In the genomic region with DNA sequence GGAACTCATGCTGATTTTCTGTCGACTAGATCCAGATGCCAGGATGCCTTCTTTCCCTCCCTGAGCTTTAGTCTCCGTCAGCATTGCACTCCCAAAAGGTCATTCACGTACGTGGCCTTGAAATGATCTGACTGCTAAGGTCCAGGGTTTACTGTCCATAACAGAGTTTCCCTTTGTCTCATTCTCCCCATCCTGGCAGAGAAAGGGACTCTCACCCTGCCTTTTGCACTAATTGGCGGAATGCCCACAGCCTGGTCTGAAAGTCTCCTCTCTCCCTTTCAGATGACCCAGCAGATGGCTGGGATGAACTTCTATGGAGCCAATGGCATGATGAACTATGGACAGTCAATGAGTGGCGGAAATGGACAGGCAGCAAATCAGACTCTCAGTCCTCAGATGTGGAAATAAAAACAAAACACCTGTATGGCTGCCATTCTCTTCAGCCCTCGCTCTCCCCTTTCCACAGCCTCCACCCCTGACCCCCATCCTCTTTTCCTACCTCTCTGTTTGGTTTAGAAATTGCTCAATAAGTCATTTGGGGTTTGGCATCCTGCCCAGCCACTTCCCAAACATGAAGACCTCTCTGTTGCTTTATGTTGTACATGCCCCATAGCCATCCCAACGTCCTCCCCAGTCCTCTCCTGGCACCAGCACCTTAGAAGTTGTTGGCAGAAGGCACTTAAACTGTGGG, we compare ENCODE assay signal across 10 cellular contexts. TPM values are rescaled to one million over a fixed set of nuclear protein-coding genes. Genes with fewer than 3 reads are reported as not detected.
DNase-seq lines count a peak whose midpoint lies in the region; ATAC-seq, FAIRE-seq and TF ChIP-seq lines count a peak whose summit lies in the region.
"Had no signal": no experiment of that assay in that cellular context is flagged by ENCODE, and none has a peak within 500 bp of the region (broad histone marks: within the 10 kb centered on the region; RNA-seq: fewer than 3 reads in every experiment).

No MANE protein-coding gene starts in this region.

- peak overlapping the region; percentile 26 for H3K27ac Mint-ChIP-seq in activated CD8-positive, alpha-beta T cell treated with anti-CD3 and anti-CD28 coated beads, Interleukin-2, amount 10 ng/mL, durations not matched to agents 7 days and 5 days

- POLR2A ChIA-PET in activated CD8-positive, alpha-beta T cell treated with anti-CD3 and anti-CD28 coated beads, Interleukin-2, amount 10 ng/mL, durations not matched to agents 7 days and 5 days (lab: Charles Lee), result interaction anchor here (0.6 kb wide), 1 partner anchor 18 kb away, joined by 3 read pairs; no protein-coding TSS in a partner anchor
- POLR2A ChIA-PET in HepG2 (lab: Yijun Ruan, JAX), result interaction anchor here (0.9 to 3.0 kb wide), 15 partner anchors 11 to 261 kb away, joined by 3 to 21 read pairs (median 4); partner anchors contain the start of genes COL9A2, EXO5, RLF and SMAP2

- TF ChIP-seq RAD21 in HepG2 (CRISPR knock-in tag; IDR thresholded peaks at IDR 0.05), result peak; percentile 8; the same call in 1 of the 2 replicates

- peaks cover 7% of the 10 kb centered on the region for H3K4me1 Mint-ChIP-seq in activated CD8-positive, alpha-beta T cell treated with anti-CD3 and anti-CD28 coated beads, Interleukin-2, amount 10 ng/mL, durations not matched to agents 7 days and 5 days (ENCODE audit: low read depth)

- H3K9me3 ChIP-seq in HepG2 (ENCODE audit: low read length) (no peaks in the 10 kb centered on the region), thyroid gland (no peaks in the 10 kb centered on the region)
- H3K9me3 ChIP-seq: pancreas had no signal

- H3K27me3 Mint-ChIP-seq in activated CD8-positive, alpha-beta T cell treated with anti-CD3 and anti-CD28 coated beads, Interleukin-2, amount 10 ng/mL, durations not matched to agents 7 days and 5 days (ENCODE audit: low read depth), result no peaks in the 10 kb centered on the region

- peak; percentile 100 for FAIRE-seq in HepG2 (lab: Jason Lieb, UNC)
- FAIRE-seq: pancreas had no signal

- TF ChIP-seq CTCF in HepG2 (CRISPR knock-in tag; IDR thresholded peaks at IDR 0.05) (peak; percentile 30), thyroid gland (IDR thresholded peaks at IDR 0.05) (no peak)

- H3K9ac ChIP-seq in HepG2 (ENCODE audit: insufficient read depth, low read depth, low read length), result peak overlapping the region; percentile 72

- H3K4me3 ChIP-seq in HepG2 (replicated peaks in 1 of 3; ENCODE audit: insufficient read depth in 1 of 3, low read depth in 2 of 3, low read length in 3 of 3) (peak overlapping the region; percentile 13 to 48 (median 21); a peak in 3 of 6 replicates), thyroid gland (replicated peaks in 1 of 3) (no peak overlapping the region)
- H3K4me3 ChIP-seq: pancreas had no signal

- CTCF ChIA-PET in activated CD8-positive, alpha-beta T cell treated with anti-CD3 and anti-CD28 coated beads, Interleukin-2, amount 10 ng/mL, durations not matched to agents 7 days and 5 days (lab: Charles Lee), result interaction anchor here (2.4 kb wide), 1 partner anchor 278 kb away, joined by 7 read pairs; no protein-coding TSS in a partner anchor
- CTCF ChIA-PET in HepG2 (lab: Yijun Ruan, JAX; ENCODE audit: low intra/inter-chr PET ratio, low total read pairs), result no interaction called here

- H3K9me3 Mint-ChIP-seq in activated CD8-positive, alpha-beta T cell treated with anti-CD3 and anti-CD28 coated beads, Interleukin-2, amount 10 ng/mL, durations not matched to agents 7 days and 5 days (ENCODE audit: insufficient read depth), result no peaks in the 10 kb centered on the region

- peaks cover 1 to 21% of the 10 kb centered on the region in 2 experiments; a peak in 4 of 5 replicates for H3K36me3 ChIP-seq in HepG2 (replicated peaks in 1 of 2; ENCODE audit: control insufficient read depth in 1 of 2, insufficient read depth in 2 of 2, low read length in 2 of 2)
- H3K36me3 ChIP-seq in thyroid gland, result peaks cover 0 to 7% of the 10 kb centered on the region in 2 donors

- H3K36me3 Mint-ChIP-seq in activated CD8-positive, alpha-beta T cell treated with anti-CD3 and anti-CD28 coated beads, Interleukin-2, amount 10 ng/mL, durations not matched to agents 7 days and 5 days (ENCODE audit: low read depth), result peaks cover 88% of the 10 kb centered on the region

- BruUV-seq in HepG2 (replicated peaks; lab: Mats Ljungman, UMichigan), result no TSS peak

- intact Hi-C loops in HepG2 (cut with micrococcal nuclease; ENCODE audit: unreplicated experiment) (loop anchor here (2.0 kb wide), 1 partner anchor 29 kb away; the partner anchor contains the start of gene ZFP69B), thyroid gland (cut with DNase I) (no loop called here)

- TF ChIP-seq EP300 in HepG2 (IDR thresholded peaks at IDR 0.05; ENCODE audit: low read depth in 2 of 2, low read length in 2 of 2) (peak; percentile 30 to 72; a peak in 3 of 4 replicates), HepG2 (CRISPR knock-in tag; IDR thresholded peaks at IDR 0.05; ENCODE audit: borderline replicate concordance) (peak; percentile 40; the same call in 1 of the 2 replicates)

- WGBS in HepG2 (ENCODE audit: low lambda C conversion rate), result 0% methylated on average over 8 of the region's 8 CpGs
- 73 to 75% methylated on average over 8 of the region's 8 CpGs for WGBS in thyroid gland, 2 donors

- ATAC-seq in activated CD8-positive, alpha-beta T cell treated with anti-CD3 and anti-CD28 coated beads, Interleukin-2, amount 10 ng/mL, durations not matched to agents 7 days and 5 days, result no peak
- ATAC-seq in HepG2, result peak; percentile 96

- peaks cover 49% of the 10 kb centered on the region for H3K4me1 ChIP-seq in HepG2 (ENCODE audit: insufficient read depth, low read length)
- H3K4me1 ChIP-seq in thyroid gland, result no peaks in the 10 kb centered on the region
- H3K4me1 ChIP-seq: pancreas had no signal

- H3K27me3 ChIP-seq in HepG2 (ENCODE audit: control insufficient read depth in 1 of 2, insufficient read depth in 2 of 2, low read length in 2 of 2) (no peaks in the 10 kb centered on the region), thyroid gland (no peaks in the 10 kb centered on the region)
- H3K27me3 ChIP-seq: pancreas had no signal

- H3K4me3 Mint-ChIP-seq in activated CD8-positive, alpha-beta T cell treated with anti-CD3 and anti-CD28 coated beads, Interleukin-2, amount 10 ng/mL, durations not matched to agents 7 days and 5 days, result no peak overlapping the region

- DNase-seq in Ammon's horn (ENCODE audit: low spot score) (peak; percentile 76), HuH-7.5 (ENCODE audit: low spot score) (peak; percentile 21), HepG2 (ENCODE audit: low spot score) (peak; percentile 99), SW 1271 (lab: John Stamatoyannopoulos, UW) (no peak), NCI-H446 treated with DMSO at 0.1 percent for 48 hours (lab: John Stamatoyannopoulos, UW) (no peak), thyroid gland (no peak)
- DNase-seq in activated CD8-positive, alpha-beta T cell treated with anti-CD3 and anti-CD28 coated beads, Interleukin-2, amount 10 ng/mL, durations not matched to agents 7 days and 5 days, result no peak
- no peak for DNase-seq in activated CD8-positive, alpha-beta memory T cell treated with anti-CD3 and anti-CD28 coated beads, Interleukin-2, amount 50 U/mL, for 4 hours
- DNase-seq: glutamatergic neuron, pancreas had no signal

- H4K20me1 ChIP-seq in HepG2 (ENCODE audit: insufficient read depth, low read length), result no peaks in the 10 kb centered on the region

- no peaks in the 10 kb centered on the region for H3K79me2 ChIP-seq in HepG2 (ENCODE audit: insufficient read depth, low read length)

- TF ChIP-seq POLR2A in HepG2 (IDR thresholded peaks at IDR 0.05; ENCODE audit: insufficient read depth in 1 of 2, low read depth in 2 of 2, low read length in 2 of 2) (peak in 1 of 2 experiments; percentile 59; a peak in 2 of 4 replicates), thyroid gland (IDR thresholded peaks at IDR 0.05) (no peak)

- peak overlapping the region; percentile 81 for H3K4me2 ChIP-seq in HepG2 (ENCODE audit: low read depth, low read length)

- in situ Hi-C loops in HepG2 (cut with HindIII; ENCODE audit: extremely low pct_ligation_motif_present, low pct_unique_long_range_greater_than_20kb), result no loop called here

- H3K27ac ChIP-seq in HepG2 (ENCODE audit: extremely low read length, insufficient read depth, low read length) (peak overlapping the region; percentile 98), thyroid gland (no peak overlapping the region)
- H3K27ac ChIP-seq: pancreas had no signal

- H2AFZ ChIP-seq in HepG2 (ENCODE audit: low read length), result no peak overlapping the region

RNA-seq across cellular contexts. Expression of gene ZFP69B, which starts 28.4 kb away (rescaled TPM):
- total RNA-seq in activated CD8-positive, alpha-beta T cell treated with anti-CD3 and anti-CD28 coated beads, Interleukin-2, amount 10 ng/mL, durations not matched to agents 7 days and 5 days, result 1 to 10 TPM; 3.6 to 3.8 TPM
- total RNA-seq in HepG2 (2016; rRNA removed; fragmentation: Illumina TruSeq; extraction: Trizol) (7.7 and 10.8 TPM in 2 replicates), thyroid gland (1 to 10 TPM in 1 of 4 donors, under 1 TPM in 1, not detected in 2; 0.40 to 1.0 TPM)
- 1.2 and 2.3 TPM in 2 replicates for total RNA-seq in HepG2 (2016; cell fraction: cytosol; rRNA removed; fragmentation: Illumina TruSeq; extraction: Trizol; ENCODE audit: low read depth)
- 7.8 and 10.0 TPM in 2 replicates for total RNA-seq in HepG2 (2016; cell fraction: insoluble cytoplasmic fraction; rRNA removed; fragmentation: Illumina TruSeq; extraction: Trizol)
- 6.5 and 6.8 TPM in 2 replicates for total RNA-seq in HepG2 (2016; cell fraction: membrane; rRNA removed; fragmentation: Illumina TruSeq; extraction: Trizol)
- total RNA-seq in HepG2 (2016; cell fraction: nucleus; rRNA removed; fragmentation: Illumina TruSeq; extraction: Trizol), result 7.1 TPM in 2 replicates
- polyA plus RNA-seq in HepG2 (2011; rRNA removed), result 4.6 and 4.9 TPM in 2 replicates
- 2.2 and 3.9 TPM in 2 replicates for polyA plus RNA-seq in HepG2 (2011; cell fraction: cytosol; rRNA removed)
- 2.4 and 3.6 TPM in 2 replicates for polyA plus RNA-seq in HepG2 (2011; cell fraction: nucleus; rRNA removed)
- 6.1 and 7.8 TPM in 2 replicates for polyA plus RNA-seq in HepG2 (2012)
- 1.3 and 1.9 TPM in 2 replicates for polyA plus RNA-seq in HepG2 (2016; cell fraction: cytosol; fragmentation: Illumina TruSeq; extraction: Trizol; ENCODE audit: low read depth)
- polyA plus RNA-seq in HepG2 (2016; cell fraction: insoluble cytoplasmic fraction; fragmentation: Illumina TruSeq; extraction: Trizol; ENCODE audit: low read depth), result 8.4 and 8.8 TPM in 2 replicates
- polyA plus RNA-seq in HepG2 (2016; cell fraction: membrane; fragmentation: Illumina TruSeq; extraction: Trizol; ENCODE audit: low read depth), result 3.3 and 3.5 TPM in 2 replicates
- 7.3 and 8.2 TPM in 2 replicates for polyA plus RNA-seq in HepG2 (2016; cell fraction: nucleus; fragmentation: Illumina TruSeq; extraction: Trizol; ENCODE audit: insufficient read depth, low read depth)
- polyA minus RNA-seq in HepG2 (2011; rRNA and poly(A)+ RNA removed; ENCODE audit: low replicate concordance), result 0.75 and 2.9 TPM in 2 replicates
- 4.3 and 5.0 TPM in 2 replicates for polyA minus RNA-seq in HepG2 (2011; cell fraction: cytosol; rRNA and poly(A)+ RNA removed)
- 11.3 and 17.8 TPM in 2 replicates for polyA minus RNA-seq in HepG2 (2011; cell fraction: nucleus; rRNA and poly(A)+ RNA removed)

RNA-seq across cellular contexts. Expression of gene SMAP2, which starts 48.3 kb away (rescaled TPM):
- 100 to 1,000 TPM; 106 to 107 TPM for total RNA-seq in activated CD8-positive, alpha-beta T cell treated with anti-CD3 and anti-CD28 coated beads, Interleukin-2, amount 10 ng/mL, durations not matched to agents 7 days and 5 days
- total RNA-seq in HepG2 (2016; rRNA removed; fragmentation: Illumina TruSeq; extraction: Trizol) (19.0 and 21.2 TPM in 2 replicates), thyroid gland (10 to 100 TPM; 21.9 to 29.3 (median 26.8) TPM)
- total RNA-seq in HepG2 (2016; cell fraction: cytosol; rRNA removed; fragmentation: Illumina TruSeq; extraction: Trizol; ENCODE audit: low read depth), result 3.7 and 4.1 TPM in 2 replicates
- total RNA-seq in HepG2 (2016; cell fraction: insoluble cytoplasmic fraction; rRNA removed; fragmentation: Illumina TruSeq; extraction: Trizol), result 17.0 and 17.7 TPM in 2 replicates
- 9.4 and 9.9 TPM in 2 replicates for total RNA-seq in HepG2 (2016; cell fraction: membrane; rRNA removed; fragmentation: Illumina TruSeq; extraction: Trizol)
- 12.5 and 12.6 TPM in 2 replicates for total RNA-seq in HepG2 (2016; cell fraction: nucleus; rRNA removed; fragmentation: Illumina TruSeq; extraction: Trizol)
- 22.3 and 22.5 TPM in 2 replicates for polyA plus RNA-seq in HepG2 (2011; rRNA removed)
- 19.5 and 21.2 TPM in 2 replicates for polyA plus RNA-seq in HepG2 (2011; cell fraction: cytosol; rRNA removed)
- polyA plus RNA-seq in HepG2 (2011; cell fraction: nucleus; rRNA removed), result 14.7 and 15.6 TPM in 2 replicates
- 22.4 and 36.2 TPM in 2 replicates for polyA plus RNA-seq in HepG2 (2012)
- 2.5 and 2.8 TPM in 2 replicates for polyA plus RNA-seq in HepG2 (2016; cell fraction: cytosol; fragmentation: Illumina TruSeq; extraction: Trizol; ENCODE audit: low read depth)
- 24.0 and 32.1 TPM in 2 replicates for polyA plus RNA-seq in HepG2 (2016; cell fraction: insoluble cytoplasmic fraction; fragmentation: Illumina TruSeq; extraction: Trizol; ENCODE audit: low read depth)
- 10.0 and 10.2 TPM in 2 replicates for polyA plus RNA-seq in HepG2 (2016; cell fraction: membrane; fragmentation: Illumina TruSeq; extraction: Trizol; ENCODE audit: low read depth)
- polyA plus RNA-seq in HepG2 (2016; cell fraction: nucleus; fragmentation: Illumina TruSeq; extraction: Trizol; ENCODE audit: insufficient read depth, low read depth), result 29.2 and 32.0 TPM in 2 replicates
- polyA minus RNA-seq in HepG2 (2011; rRNA and poly(A)+ RNA removed; ENCODE audit: low replicate concordance), result 14.4 and 37.7 TPM in 2 replicates
- polyA minus RNA-seq in HepG2 (2011; cell fraction: cytosol; rRNA and poly(A)+ RNA removed), result 14.2 and 14.6 TPM in 2 replicates
- 12.0 and 16.8 TPM in 2 replicates for polyA minus RNA-seq in HepG2 (2011; cell fraction: nucleus; rRNA and poly(A)+ RNA removed)

RNA-seq across cellular contexts. Expression of gene ZFP69, which starts 55.3 kb away (rescaled TPM):
- 1 to 10 TPM; 2.2 to 2.7 TPM for total RNA-seq in activated CD8-positive, alpha-beta T cell treated with anti-CD3 and anti-CD28 coated beads, Interleukin-2, amount 10 ng/mL, durations not matched to agents 7 days and 5 days
- total RNA-seq in HepG2 (2016; rRNA removed; fragmentation: Illumina TruSeq; extraction: Trizol) (5.6 and 6.3 TPM in 2 replicates), thyroid gland (1 to 10 TPM in 3 of 4 donors, under 1 TPM in 1; 0.92 to 4.8 (median 3.0) TPM)
- 0.71 and 1.5 TPM in 2 replicates for total RNA-seq in HepG2 (2016; cell fraction: cytosol; rRNA removed; fragmentation: Illumina TruSeq; extraction: Trizol; ENCODE audit: low read depth)
- 5.6 and 5.8 TPM in 2 replicates for total RNA-seq in HepG2 (2016; cell fraction: insoluble cytoplasmic fraction; rRNA removed; fragmentation: Illumina TruSeq; extraction: Trizol)
- 4.8 and 4.9 TPM in 2 replicates for total RNA-seq in HepG2 (2016; cell fraction: membrane; rRNA removed; fragmentation: Illumina TruSeq; extraction: Trizol)
- total RNA-seq in HepG2 (2016; cell fraction: nucleus; rRNA removed; fragmentation: Illumina TruSeq; extraction: Trizol), result 3.6 and 5.3 TPM in 2 replicates
- 2.1 and 2.6 TPM in 2 replicates for polyA plus RNA-seq in HepG2 (2011; rRNA removed)
- polyA plus RNA-seq in HepG2 (2011; cell fraction: cytosol; rRNA removed), result 1.2 and 1.6 TPM in 2 replicates
- 2.0 and 2.3 TPM in 2 replicates for polyA plus RNA-seq in HepG2 (2011; cell fraction: nucleus; rRNA removed)
- 2.9 and 4.7 TPM in 2 replicates for polyA plus RNA-seq in HepG2 (2012)
- polyA plus RNA-seq in HepG2 (2016; cell fraction: cytosol; fragmentation: Illumina TruSeq; extraction: Trizol; ENCODE audit: low read depth), result 0.98 and 1.1 TPM in 2 replicates
- 6.0 and 6.1 TPM in 2 replicates for polyA plus RNA-seq in HepG2 (2016; cell fraction: insoluble cytoplasmic fraction; fragmentation: Illumina TruSeq; extraction: Trizol; ENCODE audit: low read depth)
- 2.6 and 2.9 TPM in 2 replicates for polyA plus RNA-seq in HepG2 (2016; cell fraction: membrane; fragmentation: Illumina TruSeq; extraction: Trizol; ENCODE audit: low read depth)
- 9.6 and 10.4 TPM in 2 replicates for polyA plus RNA-seq in HepG2 (2016; cell fraction: nucleus; fragmentation: Illumina TruSeq; extraction: Trizol; ENCODE audit: insufficient read depth, low read depth)
- polyA minus RNA-seq in HepG2 (2011; rRNA and poly(A)+ RNA removed; ENCODE audit: low replicate concordance), result 1.2 TPM in 1 of 2 replicates, not detected in the other
- polyA minus RNA-seq in HepG2 (2011; cell fraction: cytosol; rRNA and poly(A)+ RNA removed), result 1.4 and 1.5 TPM in 2 replicates
- polyA minus RNA-seq in HepG2 (2011; cell fraction: nucleus; rRNA and poly(A)+ RNA removed), result 3.5 and 5.0 TPM in 2 replicates

Comparison
In these comparisons a context has a peak if more than half of its experiments do, and no peak if none do; other contexts are left out.
1. DNase-seq: peak in Ammon's horn (single experiment), HuH-7.5 (single experiment) and HepG2 (single experiment); none in activated CD8-positive, alpha-beta T cell treated with anti-CD3 and anti-CD28 coated beads, Interleukin-2, amount 10 ng/mL, durations not matched to agents 7 days and 5 days (single experiment), SW 1271 (0 of 2), NCI-H446 treated with DMSO at 0.1 percent for 48 hours (single experiment), thyroid gland (0 of 2) and activated CD8-positive, alpha-beta memory T cell treated with anti-CD3 and anti-CD28 coated beads, Interleukin-2, amount 50 U/mL, for 4 hours (single experiment).
2. H3K4me3 ChIP-seq: peak in HepG2 (3 of 3); none in thyroid gland (0 of 3).